In genomic region chr18:4026542-4026941, GRCh38 we compare ENCODE assay signal across 29 cellular contexts.
"Had no signal": no experiment of that assay in that cellular context is flagged by ENCODE, and none has a peak within 500 bp of the region (broad histone marks: within the 10 kb centered on the region; RNA-seq: fewer than 3 reads in every experiment).

No MANE protein-coding gene starts in this region.

- H3K27me3 ChIP-seq: stomach, suprapubic skin, testis, thyroid gland, tibial artery, tibial nerve, transverse colon, upper lobe of left lung, upper lobe of right lung, uterus, vagina had no signal

- H3K9me3 Mint-ChIP-seq: type B pancreatic cell had no signal

- H3K27ac ChIP-seq: stomach, suprapubic skin, testis, thoracic aorta, thyroid gland, tibial artery, tibial nerve, transverse colon, upper lobe of left lung, upper lobe of right lung, uterus, vagina had no signal

- H3K4me3 Mint-ChIP-seq: stimulated activated effector memory CD8-positive, alpha-beta T cell treated with anti-CD3 and anti-CD28 coated beads, Interleukin-12 subunit alpha, Interleukin-12 subunit beta, amount 100 ng/mL, for 72 hours; stimulated activated memory B cell treated with anti-CD40 and anti-IgM and Interleukin-4, amounts not matched to agents 10 μg/mL and 1 μg/mL and 100 μg/mL, for 72 hours; stimulated activated naive B cell treated with anti-CD40 and anti-IgM and Interleukin-4, amounts not matched to agents 10 μg/mL and 1 μg/mL and 100 μg/mL, for 72 hours; stimulated activated naive CD8-positive, alpha-beta T cell treated with anti-CD3 and anti-CD28 coated beads, Interleukin-15, amount 100 ng/mL, for 72 hours; stimulated activated naive CD8-positive, alpha-beta T cell treated with anti-CD3 and anti-CD28 coated beads, Interleukin-15, Interleukin-2, amounts not matched to agents 100 ng/mL and 50 ng/mL, for 24 hours; type B pancreatic cell had no signal

- H3K4me3 ChIP-seq: stomach, suprapubic skin, testis, thoracic aorta, thyroid gland, tibial artery, tibial nerve, transverse colon, upper lobe of left lung, upper lobe of right lung, uterus, vagina had no signal

- ATAC-seq: stimulated activated effector memory CD8-positive, alpha-beta T cell treated with anti-CD3 and anti-CD28 coated beads, Interleukin-12 subunit alpha, Interleukin-12 subunit beta, amount 100 ng/mL, for 72 hours; stimulated activated memory B cell treated with anti-CD40 and anti-IgM and Interleukin-4, amounts not matched to agents 10 μg/mL and 1 μg/mL and 100 μg/mL, for 72 hours; stimulated activated naive B cell treated with anti-CD40 and anti-IgM and Interleukin-4, amounts not matched to agents 10 μg/mL and 1 μg/mL and 100 μg/mL, for 72 hours; stimulated activated naive CD8-positive, alpha-beta T cell treated with anti-CD3 and anti-CD28 coated beads, Interleukin-15, amount 100 ng/mL, for 72 hours; stimulated activated naive CD8-positive, alpha-beta T cell treated with anti-CD3 and anti-CD28 coated beads, Interleukin-15, Interleukin-2, amounts not matched to agents 100 U/mL and 50 U/mL, for 24 hours; upper lobe of right lung had no signal

- H3K27ac Mint-ChIP-seq: stimulated activated effector memory CD8-positive, alpha-beta T cell treated with anti-CD3 and anti-CD28 coated beads, Interleukin-12 subunit alpha, Interleukin-12 subunit beta, amount 100 ng/mL, for 72 hours; stimulated activated memory B cell treated with anti-CD40 and anti-IgM and Interleukin-4, amounts not matched to agents 10 μg/mL and 1 μg/mL and 100 μg/mL, for 72 hours; stimulated activated naive B cell treated with anti-CD40 and anti-IgM and Interleukin-4, amounts not matched to agents 10 μg/mL and 1 μg/mL and 100 μg/mL, for 72 hours; stimulated activated naive CD8-positive, alpha-beta T cell treated with anti-CD3 and anti-CD28 coated beads, Interleukin-15, Interleukin-2, amounts not matched to agents 100 ng/mL and 50 ng/mL, for 24 hours; type B pancreatic cell had no signal

- H3K4me1 ChIP-seq: stomach, suprapubic skin, testis, thyroid gland, tibial artery, tibial nerve, transverse colon, upper lobe of left lung, upper lobe of right lung, uterus, vagina had no signal

- H3K9me3 ChIP-seq: suprapubic skin, testis, thoracic aorta, thyroid gland, tibial artery, tibial nerve, transverse colon, upper lobe of left lung, upper lobe of right lung, uterus, vagina had no signal

- FAIRE-seq: urothelium cell line had no signal

- H3K36me3 ChIP-seq: stomach, suprapubic skin, thoracic aorta, thyroid gland, tibial artery, tibial nerve, transverse colon, upper lobe of left lung, upper lobe of right lung, uterus, vagina had no signal

- H3K4me1 Mint-ChIP-seq: stimulated activated effector memory CD8-positive, alpha-beta T cell treated with anti-CD3 and anti-CD28 coated beads, Interleukin-12 subunit alpha, Interleukin-12 subunit beta, amount 100 ng/mL, for 72 hours; stimulated activated memory B cell treated with anti-CD40 and anti-IgM and Interleukin-4, amounts not matched to agents 10 μg/mL and 1 μg/mL and 100 μg/mL, for 72 hours; stimulated activated naive B cell treated with anti-CD40 and anti-IgM and Interleukin-4, amounts not matched to agents 10 μg/mL and 1 μg/mL and 100 μg/mL, for 72 hours; stimulated activated naive CD8-positive, alpha-beta T cell treated with anti-CD3 and anti-CD28 coated beads, Interleukin-15, amount 100 ng/mL, for 72 hours had no signal

- H3K36me3 Mint-ChIP-seq: stimulated activated effector memory CD8-positive, alpha-beta T cell treated with anti-CD3 and anti-CD28 coated beads, Interleukin-12 subunit alpha, Interleukin-12 subunit beta, amount 100 ng/mL, for 72 hours; stimulated activated memory B cell treated with anti-CD40 and anti-IgM and Interleukin-4, amounts not matched to agents 10 μg/mL and 1 μg/mL and 100 μg/mL, for 72 hours; stimulated activated naive B cell treated with anti-CD40 and anti-IgM and Interleukin-4, amounts not matched to agents 10 μg/mL and 1 μg/mL and 100 μg/mL, for 72 hours; type B pancreatic cell had no signal

- H3K27me3 Mint-ChIP-seq: stimulated activated memory B cell treated with anti-CD40 and anti-IgM and Interleukin-4, amounts not matched to agents 10 μg/mL and 1 μg/mL and 100 μg/mL, for 72 hours; stimulated activated naive B cell treated with anti-CD40 and anti-IgM and Interleukin-4, amounts not matched to agents 10 μg/mL and 1 μg/mL and 100 μg/mL, for 72 hours; stimulated activated naive CD8-positive, alpha-beta T cell treated with anti-CD3 and anti-CD28 coated beads, Interleukin-15, amount 100 ng/mL, for 72 hours; stimulated activated naive CD8-positive, alpha-beta T cell treated with anti-CD3 and anti-CD28 coated beads, Interleukin-15, Interleukin-2, amounts not matched to agents 100 ng/mL and 50 ng/mL, for 24 hours; type B pancreatic cell had no signal

- DNase-seq: stimulated activated CD4-positive, alpha-beta T cell treated with anti-CD3 and anti-CD28 coated beads, Interleukin-2, amount 100 ng/mL, for 48 hours; stimulated activated CD4-positive, alpha-beta T cell treated with anti-CD3 and anti-CD28 coated beads, Interleukin-4, amount 100 ng/mL, for 1 hour; stimulated activated CD4-positive, alpha-beta T cell treated with anti-CD3 and anti-CD28 coated beads, Interleukin-4, amount 100 ng/mL, for 24 hours; stimulated activated CD4-positive, alpha-beta T cell treated with anti-CD3 and anti-CD28 coated beads, Interleukin-4, amount 100 ng/mL, for 4 hours; stimulated activated CD8-positive, alpha-beta memory T cell treated with anti-CD3 and anti-CD28 coated beads, Interleukin-4, amount 100 ng/mL, for 48 hours; stimulated activated naive B cell treated with anti-CD40 and anti-IgM and Interleukin-4, amounts not matched to agents 10 μg/mL and 1 μg/mL and 100 μg/mL, for 72 hours; stimulated activated naive CD4-positive, alpha-beta T cell; stimulated activated naive CD4-positive, alpha-beta T cell treated with Interleukin-2 at 50 U/mL for 16 hours; stimulated activated naive CD8-positive, alpha-beta T cell treated with anti-CD3 and anti-CD28 coated beads, Interleukin-15, amount 100 ng/mL, for 72 hours; stimulated activated naive CD8-positive, alpha-beta T cell treated with anti-CD3 and anti-CD28 coated beads, Interleukin-15, Interleukin-2, amounts not matched to agents 100 U/mL and 50 U/mL, for 24 hours; stomach; substantia nigra; testis; thyroid gland; tibial artery; transverse colon; trophoblast cell; upper lobe of left lung; upper lobe of right lung; uterus had no signal
